In the genomic region with DNA sequence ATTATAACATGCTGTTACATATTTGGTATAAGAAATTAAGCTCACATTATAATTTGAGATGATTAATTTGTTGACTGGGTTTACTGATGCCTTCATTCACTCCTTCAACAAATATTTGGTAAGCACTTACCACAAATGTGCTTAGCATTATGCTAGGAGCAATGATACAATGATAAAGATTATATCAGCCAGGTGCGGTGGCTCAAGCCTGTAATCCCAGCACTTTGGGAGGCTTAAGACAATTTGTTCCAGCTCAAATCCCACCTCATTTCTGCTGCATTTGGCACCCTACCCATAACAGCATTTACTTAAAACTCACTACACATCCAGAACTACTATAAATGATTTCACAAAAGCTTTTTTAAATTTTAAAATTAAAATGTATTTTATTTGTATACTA, we compare ENCODE assay signal across 15 cellular contexts.
DNase-seq lines count a peak whose midpoint lies in the region; TF ChIP-seq lines count a peak whose summit lies in the region.
"Had no signal": no experiment of that assay in that cellular context is flagged by ENCODE, and none has a peak within 500 bp of the region (broad histone marks: within the 10 kb centered on the region; RNA-seq: fewer than 3 reads in every experiment).

No MANE protein-coding gene starts in this region.

- H3K36me3 ChIP-seq in WERI-Rb-1, result no peaks in the 10 kb centered on the region
- H3K36me3 ChIP-seq: BLaER1 treated with 17β-estradiol and CSF1 and Interleukin-3, amounts not matched to agents 10 nM and 100 nM had no signal

- H3K27me3 ChIP-seq in WERI-Rb-1 (ENCODE audit: insufficient read depth, low read depth, severe bottlenecking), result no peaks in the 10 kb centered on the region
- H3K27me3 ChIP-seq: BLaER1 treated with 17β-estradiol and CSF1 and Interleukin-3, amounts not matched to agents 10 nM and 100 nM had no signal

- no peak overlapping the region for H3K27ac ChIP-seq in WERI-Rb-1
- H3K27ac ChIP-seq: BLaER1 treated with 17β-estradiol and CSF1 and Interleukin-3, amounts not matched to agents 10 nM and 100 nM had no signal

- no peak for TF ChIP-seq CTCF in WERI-Rb-1 (IDR thresholded peaks at IDR 0.05; ENCODE audit: low read depth, low read length)

- no peak overlapping the region for H3K4me3 ChIP-seq in WERI-Rb-1 (ENCODE audit: low read depth, low read length)
- H3K4me3 ChIP-seq: BLaER1 treated with 17β-estradiol and CSF1 and Interleukin-3, amounts not matched to agents 10 nM and 100 nM had no signal

- DNase-seq in D341Med (ENCODE audit: low spot score) (peak; percentile 27), NCI-H1436 (lab: John Stamatoyannopoulos, UW) (peak; percentile 15), NCI-H69 (lab: John Stamatoyannopoulos, UW) (peak; percentile 87), WERI-Rb-1 (peak; percentile 12), T1000 (lab: John Stamatoyannopoulos, UW) (no peak), GOT3 (lab: John Stamatoyannopoulos, UW) (no peak), cerebellum (ENCODE audit: low spot score) (no peak)
- DNase-seq: 8988T; AML-193; Calu3; CD4-positive, CD25-positive, alpha-beta regulatory T cell; DMS153; GF-D8; H7 had no signal

- peaks cover 3% of the 10 kb centered on the region for H3K9me3 ChIP-seq in WERI-Rb-1 (ENCODE audit: severe bottlenecking)
- H3K9me3 ChIP-seq: BLaER1 treated with 17β-estradiol and CSF1 and Interleukin-3, amounts not matched to agents 10 nM and 100 nM had no signal

Comparison
In these comparisons a context has a peak if more than half of its experiments do, and no peak if none do; other contexts are left out.
1. DNase-seq: peak in D341Med (single experiment), NCI-H1436 (single experiment), NCI-H69 (single experiment) and WERI-Rb-1 (single experiment); none in T1000 (single experiment), GOT3 (single experiment) and cerebellum (single experiment).